1 cellular context compared by ENCODE assay signal in genomic region chr19:46788101-46788967, GRCh38.
TF ChIP-seq lines count a peak whose summit lies in the region.

TSS of gene SLC1A5 (minus strand) at chr19:46788594. CDS start at chr19:46787965, 629 bp downstream.

TF ChIP-seq in K562, 482 proteins besides CTCF, POLR2A, EP300 and RAD21 (continued from another document):
- TF ChIP-seq ZNF740 (CRISPR knock-in tag; IDR thresholded peaks at IDR 0.05) (no peak), ZNF740 (tag; IDR thresholded peaks at IDR 0.05) (no peak), SMARCE1 (IDR thresholded peaks at IDR 0.05) (no peak), PURB (CRISPR knock-in tag; IDR thresholded peaks at IDR 0.05; ENCODE audit: low read depth) (no peak), ZNF146 (CRISPR knock-in tag; IDR thresholded peaks at IDR 0.05; ENCODE audit: unreplicated experiment) (no peak)
